8 cellular contexts compared by ENCODE assay signal in genomic region chr7:135645296-135645904, GRCh38. TPM values are rescaled to one million over a fixed set of nuclear protein-coding genes. Genes with fewer than 3 reads are reported as not detected.
A peak's percentile ranks its signal among the peaks of the same experiment; 100 is the strongest.
DNase-seq lines count a peak whose midpoint lies in the region; ATAC-seq, FAIRE-seq and TF ChIP-seq lines count a peak whose summit lies in the region.

No MANE protein-coding gene starts in this region.

- no peaks in the 10 kb centered on the region for H3K9me3 ChIP-seq in tibial nerve
- H3K9me3 ChIP-seq in MG63 = no peaks in the 10 kb centered on the region

- TF ChIP-seq EP300 in tibial nerve (IDR thresholded peaks at IDR 0.05) = no peak

- peaks cover 0 to 77% (median 7%) of the 10 kb centered on the region in 3 donors for H3K36me3 ChIP-seq in tibial nerve
- H3K36me3 ChIP-seq in MG63 = peaks cover 33% of the 10 kb centered on the region

- H3K27ac ChIP-seq in C4-2B (no peak overlapping the region), tibial nerve (peak overlapping the region in 1 of 4 donors; percentile 32)

- DNase-seq in NCI-H2171 (lab: John Stamatoyannopoulos, UW) = peak; percentile 24
- peak; percentile 44 for DNase-seq in astrocyte of the cerebellum (ENCODE audit: low read depth)
- peak in 1 of 2 donors; percentile 52 for DNase-seq in tibial nerve (ENCODE audit: low spot score in 2 of 2)
- DNase-seq in MG63 = no peak

- TF ChIP-seq POLR2A in tibial nerve (IDR thresholded peaks at IDR 0.05) = no peak

- peaks cover 0 to 5% (median 0%) of the 10 kb centered on the region in 4 donors for H3K4me1 ChIP-seq in tibial nerve

- FAIRE-seq in islet of Langerhans (lab: Jason Lieb, UNC) = peak; percentile 97

- TF ChIP-seq CTCF in C4-2B (conservative IDR thresholded peaks at IDR 0.05) = peak; percentile 90
- TF ChIP-seq CTCF in astrocyte of the cerebellum (IDR thresholded peaks at IDR 0.05; ENCODE audit: low read depth, low read length, missing control alignments) = peak; percentile 59
- TF ChIP-seq CTCF in tibial nerve (IDR thresholded peaks at IDR 0.05) = peak; percentile 71 to 75 (median 73)

- in situ Hi-C loops in astrocyte of the cerebellum (cut with HindIII; ENCODE audit: low sequenced_read_pairs) = no loop called here

- H3K4me3 ChIP-seq in astrocyte of the cerebellum (ENCODE audit: low read depth, low read length) (no peak overlapping the region), tibial nerve (no peak overlapping the region), MG63 (no peak overlapping the region)

- peak; percentile 73 for ATAC-seq in GM18907 (IDR thresholded peaks at IDR 0.05; ENCODE audit: unreplicated experiment)
- no peak for ATAC-seq in HG03025 (IDR thresholded peaks at IDR 0.05; ENCODE audit: low FRiP score, unreplicated experiment)

- no peaks in the 10 kb centered on the region for H3K27me3 ChIP-seq in tibial nerve
- H3K27me3 ChIP-seq in MG63 = no peaks in the 10 kb centered on the region

- 32 to 33% methylated on average over 6 of the region's 6 CpGs for WGBS in tibial nerve, 2 donors

RNA-seq across cellular contexts. Expression of gene STMP1, which starts 16.9 kb away (rescaled TPM):
- 10 to 100 TPM; 17.1 to 23.9 (median 23.3) TPM for total RNA-seq in tibial nerve
- total RNA-seq in MG63 (2014; rRNA removed; shearing (Covaris generic); ENCODE audit: low replicate concordance) = 15.0 TPM in 2 replicates
